In genomic region chr20:208937-209566, GRCh38 we compare ENCODE assay signal across 8 cellular contexts.
DNase-seq lines count a peak whose midpoint lies in the region; ATAC-seq and TF ChIP-seq lines count a peak whose summit lies in the region.

No MANE protein-coding gene starts in this region.

- TF ChIP-seq CTCF in astrocyte of the cerebellum (IDR thresholded peaks at IDR 0.05; ENCODE audit: low read depth, low read length, missing control alignments), result peak; percentile 63

- H3K4me3 ChIP-seq in astrocyte of the cerebellum (ENCODE audit: low read depth, low read length), result no peak overlapping the region

- in situ Hi-C loops in astrocyte of the cerebellum (cut with HindIII; ENCODE audit: low sequenced_read_pairs), result no loop called here

- DNase-seq in activated CD4-positive, CD25-positive, alpha-beta regulatory T cell treated with anti-CD3 and anti-CD28 coated beads, Interleukin-2, amount 50 U/mL, for 72 hours, result no peak
- DNase-seq in NCI-H774 (lab: John Stamatoyannopoulos, UW) (peak; percentile 15), astrocyte of the cerebellum (ENCODE audit: low read depth) (peak; percentile 33), iPS-NIHi11 (ENCODE audit: low spot score) (peak; percentile 32)
- DNase-seq in stimulated activated naive CD8-positive, alpha-beta T cell treated with anti-CD3 and anti-CD28 coated beads, Interleukin-15, Interleukin-2, amounts not matched to agents 100 U/mL and 50 U/mL, for 24 hours, result no peak
- DNase-seq in activated effector memory CD4-positive, alpha-beta T cell treated with Interleukin-2 at 50 U/mL for 16 hours, result no peak

- peak; percentile 60 to 78 for ATAC-seq in activated CD4-positive, CD25-positive, alpha-beta regulatory T cell treated with anti-CD3 and anti-CD28 coated beads, Interleukin-2, amount 50 U/mL, for 24 hours
- peak; percentile 47 for ATAC-seq in HG02623 (IDR thresholded peaks at IDR 0.05; ENCODE audit: unreplicated experiment)
- ATAC-seq in stimulated activated naive CD8-positive, alpha-beta T cell treated with anti-CD3 and anti-CD28 coated beads, Interleukin-15, Interleukin-2, amounts not matched to agents 100 U/mL and 50 U/mL, for 24 hours, result peak; percentile 76

Comparison
In these comparisons a context has a peak if more than half of its experiments do, and no peak if none do; other contexts are left out.
1. DNase-seq: peak in NCI-H774 (single experiment), astrocyte of the cerebellum (single experiment) and iPS-NIHi11 (single experiment); none in activated CD4-positive, CD25-positive, alpha-beta regulatory T cell treated with anti-CD3 and anti-CD28 coated beads, Interleukin-2, amount 50 U/mL, for 72 hours (single experiment), stimulated activated naive CD8-positive, alpha-beta T cell treated with anti-CD3 and anti-CD28 coated beads, Interleukin-15, Interleukin-2, amounts not matched to agents 100 U/mL and 50 U/mL, for 24 hours (single experiment) and activated effector memory CD4-positive, alpha-beta T cell treated with Interleukin-2 at 50 U/mL for 16 hours (single experiment).
2. Peak in every context shown above with its lines, with median percentiles within 50 percentile points of each other: ATAC-seq.